19 cellular contexts compared by ENCODE assay signal in the genomic region with DNA sequence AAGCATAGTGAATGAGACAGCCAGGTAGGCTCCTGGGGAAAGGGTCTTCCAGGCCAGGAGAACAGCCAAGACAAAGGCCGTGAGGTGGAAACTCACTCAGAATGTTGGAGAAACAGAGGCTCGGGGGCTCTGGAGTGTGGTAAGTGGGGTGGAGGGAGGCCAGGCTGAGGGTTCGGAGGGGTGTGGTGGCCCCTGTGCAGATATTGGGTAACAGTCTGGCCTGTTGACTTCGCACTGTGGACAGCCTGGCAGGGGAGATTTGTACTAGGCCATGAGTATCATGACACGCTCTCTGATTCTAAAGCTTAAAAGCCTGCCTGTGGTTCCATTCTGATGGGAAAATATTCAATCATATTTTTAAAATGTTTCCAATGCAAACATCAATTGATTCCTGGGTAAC.
"Had no signal": no experiment of that assay in that cellular context is flagged by ENCODE, and none has a peak within 500 bp of the region (broad histone marks: within the 10 kb centered on the region; RNA-seq: fewer than 3 reads in every experiment).

No MANE protein-coding gene starts in this region.

- H3K27me3 ChIP-seq: pancreas, right atrium auricular region, thyroid gland had no signal

- H3K9me3 ChIP-seq: pancreas, psoas muscle, right atrium auricular region, SK-N-SH, thyroid gland had no signal

- DNase-seq: activated CD4-positive, alpha-beta T cell treated with anti-CD3 and anti-CD28 coated beads for 1 hour; activated CD4-positive, alpha-beta T cell treated with anti-CD3 and anti-CD28 coated beads, Interleukin-2, amount 50 U/mL, for 1 hour; activated gamma-delta T cell; aorta; dermis blood vessel endothelial cell; effector CD8-positive, alpha-beta T cell; foreskin melanocyte; glutamatergic neuron; hippocampal formation; pancreas; psoas muscle; SK-N-SH; stimulated activated CD4-positive, alpha-beta T cell treated with anti-CD3 and anti-CD28 coated beads, Interleukin-12 subunit alpha, Interleukin-12 subunit beta, amount 100 ng/mL, for 4 hours; stimulated activated CD4-positive, alpha-beta T cell treated with anti-CD3 and anti-CD28 coated beads, Interleukin-4, amount 100 ng/mL, for 4 hours; stimulated activated naive CD8-positive, alpha-beta T cell treated with anti-CD3 and anti-CD28 coated beads, Interleukin-15, Interleukin-2, amounts not matched to agents 100 U/mL and 50 U/mL, for 24 hours; substantia nigra had no signal

- H3K27ac ChIP-seq: psoas muscle, right atrium auricular region, thyroid gland had no signal

- FAIRE-seq: pancreas, urothelium cell line had no signal

- H3K9ac ChIP-seq: SK-N-SH had no signal

- H3K36me3 ChIP-seq: pancreas, right atrium auricular region, thyroid gland had no signal

- H3K4me3 ChIP-seq: pancreas, psoas muscle, right atrium auricular region, thyroid gland had no signal

- ATAC-seq: psoas muscle; stimulated activated naive CD8-positive, alpha-beta T cell treated with anti-CD3 and anti-CD28 coated beads, Interleukin-15, Interleukin-2, amounts not matched to agents 100 U/mL and 50 U/mL, for 24 hours had no signal

- H3K4me1 ChIP-seq: psoas muscle, right atrium auricular region had no signal

- H3K4me2 ChIP-seq: SK-N-SH had no signal
